12 cellular contexts compared by ENCODE assay signal in genomic region chr12:117494833-117495714, GRCh38.
DNase-seq lines count a peak whose midpoint lies in the region; ATAC-seq and TF ChIP-seq lines count a peak whose summit lies in the region.
"Had no signal": no experiment of that assay in that cellular context is flagged by ENCODE, and none has a peak within 500 bp of the region (broad histone marks: within the 10 kb centered on the region; RNA-seq: fewer than 3 reads in every experiment).

No MANE protein-coding gene starts in this region.

- H2BK15ac ChIP-seq in H9 (ENCODE audit: low read depth, low read length), result no peak overlapping the region

- POLR2A ChIA-PET in WTC11 (lab: Charles Lee), result no interaction called here

- H3K27ac ChIP-seq in H9 (ENCODE audit: insufficient read length, low read depth, low read length), result no peak overlapping the region
- H3K27ac ChIP-seq: brain microvascular endothelial cell had no signal

- H4K91ac ChIP-seq in H9 (ENCODE audit: insufficient read length, low read depth, low read length), result no peak overlapping the region

- no peak overlapping the region for H2AFZ ChIP-seq in H9 (ENCODE audit: low read length)

- no peak overlapping the region for H3K4ac ChIP-seq in H9 (ENCODE audit: low read depth, low read length)

- no peak overlapping the region for H3T11ph ChIP-seq in H9 (ENCODE audit: low read length)

- no peak overlapping the region for H2AK5ac ChIP-seq in H9 (ENCODE audit: insufficient read length, low read length)

- no peak overlapping the region for H3K56ac ChIP-seq in H9 (ENCODE audit: insufficient read length, low read depth, low read length)

- H4K20me1 ChIP-seq in H9 (ENCODE audit: control insufficient read depth, insufficient read depth, insufficient read length), result no peaks in the 10 kb centered on the region

- H3K27me3 Mint-ChIP-seq in H9 (ENCODE audit: low read depth), result peaks cover 3% of the 10 kb centered on the region; the same call in 1 of the 2 replicates
- no peaks in the 10 kb centered on the region for H3K27me3 Mint-ChIP-seq in WTC11 (ENCODE audit: low read depth)
- peaks cover 18% of the 10 kb centered on the region for H3K27me3 Mint-ChIP-seq in Calu3 (ENCODE audit: unreplicated experiment)

- no peak overlapping the region for H3K18ac ChIP-seq in H9 (ENCODE audit: insufficient read length, low read depth, low read length)

- H3K4me3 Mint-ChIP-seq in H9, result no peak overlapping the region
- no peak overlapping the region for H3K4me3 Mint-ChIP-seq in WTC11
- no peak overlapping the region for H3K4me3 Mint-ChIP-seq in Calu3 (ENCODE audit: low read depth, unreplicated experiment)
- H3K4me3 Mint-ChIP-seq: CD4-positive, alpha-beta T cell; natural killer cell treated with Interleukin-12 subunit alpha and Interleukin-12 subunit beta and Interleukin-15 and Interleukin-18, amount 100 ng/mL, for 72 hours had no signal

- H4K8ac ChIP-seq in H9 (replicated peaks; ENCODE audit: insufficient read length, low read depth, low read length), result no peak overlapping the region

- H3K79me1 ChIP-seq in H9 (ENCODE audit: insufficient read depth, low read depth, low read length, poor library complexity, severe bottlenecking), result no peaks in the 10 kb centered on the region

- H3K9me3 ChIP-seq in H9 (ENCODE audit: control insufficient read depth, low read depth, low read length), result no peaks in the 10 kb centered on the region

- H3K27me3 ChIP-seq in H9 (ENCODE audit: insufficient read depth, low read length), result no peaks in the 10 kb centered on the region; the same call in 1 of the 2 replicates
- H3K27me3 ChIP-seq: brain microvascular endothelial cell had no signal

- H3K4me2 ChIP-seq in H9 (ENCODE audit: insufficient read depth, insufficient read length, low read length), result no peak overlapping the region

- H3K9ac ChIP-seq in H9 (ENCODE audit: extremely low read depth, insufficient read length, low read length), result no peak overlapping the region

- no peak overlapping the region for H3K14ac ChIP-seq in H9 (ENCODE audit: insufficient read depth, low read length)

- no CpG with 5 or more reads among the region's 9 CpGs for WGBS in H9 (ENCODE audit: extremely low coverage, insufficient read length, low lambda C conversion rate)

- no peaks in the 10 kb centered on the region for H3K79me2 ChIP-seq in H9 (ENCODE audit: insufficient read depth, low read length)

- CTCF ChIA-PET in WTC11 (lab: Charles Lee) (interaction anchor here (0.7 to 4.4 kb wide), 6 partner anchors 22 to 355 kb away, joined by 3 to 14 read pairs (median 4); no protein-coding TSS in a partner anchor), Calu3 (lab: Charles Lee) (interaction anchor here (0.6 to 1.1 kb wide), 3 partner anchors 100 to 1632 kb away, joined by 3 to 8 read pairs (median 3); no protein-coding TSS in a partner anchor)

- H3K36me3 Mint-ChIP-seq in H9 (ENCODE audit: insufficient read depth in 1 of 3, low read depth in 3 of 3), result no peaks in the 10 kb centered on the region
- no peaks in the 10 kb centered on the region for H3K36me3 Mint-ChIP-seq in WTC11
- no peaks in the 10 kb centered on the region for H3K36me3 Mint-ChIP-seq in Calu3 (ENCODE audit: insufficient read depth, unreplicated experiment)
- H3K36me3 Mint-ChIP-seq: natural killer cell treated with Interleukin-12 subunit alpha and Interleukin-12 subunit beta and Interleukin-15 and Interleukin-18, amount 100 ng/mL, for 72 hours had no signal

- H3K4me1 Mint-ChIP-seq in H9 (peaks cover 19 to 20% of the 10 kb centered on the region in 2 experiments), WTC11 (peaks cover 23% of the 10 kb centered on the region), Calu3 (ENCODE audit: low read depth, unreplicated experiment) (no peaks in the 10 kb centered on the region)

- H2BK12ac ChIP-seq in H9 (ENCODE audit: insufficient read length, low read depth, low read length), result no peak overlapping the region

- no peaks in the 10 kb centered on the region for H3K23me2 ChIP-seq in H9 (ENCODE audit: insufficient read length, low read depth, low read length, poor library complexity, severe bottlenecking)

- no peak for ATAC-seq in WTC11
- ATAC-seq in HG02840 (IDR thresholded peaks at IDR 0.05; ENCODE audit: low FRiP score, unreplicated experiment), result no peak
- ATAC-seq: left cardiac atrium had no signal

- H3K27ac Mint-ChIP-seq in H9, result no peak overlapping the region
- H3K27ac Mint-ChIP-seq in WTC11, result peak overlapping the region; percentile 29; the same call in 1 of the 2 replicates
- H3K27ac Mint-ChIP-seq in Calu3 (ENCODE audit: unreplicated experiment), result no peak overlapping the region
- H3K27ac Mint-ChIP-seq: CD4-positive, alpha-beta T cell; natural killer cell treated with Interleukin-12 subunit alpha and Interleukin-12 subunit beta and Interleukin-15 and Interleukin-18, amount 100 ng/mL, for 72 hours had no signal

- H2BK120ac ChIP-seq in H9 (ENCODE audit: low read depth, low read length, poor library complexity, severe bottlenecking), result no peak overlapping the region

- peak; percentile 34 for DNase-seq in H9
- DNase-seq in NCI-H2081 treated with DMSO at 0.1 percent for 48 hours (lab: John Stamatoyannopoulos, UW), result peak; percentile 11
- no peak for DNase-seq in WTC11 (ENCODE audit: low spot score)
- peak; percentile 83 for DNase-seq in renal cortical epithelial cell (ENCODE audit: low read depth)
- no peak for DNase-seq in Calu3
- no peak for DNase-seq in OCI-M1 (lab: John Stamatoyannopoulos, UW)
- DNase-seq: activated effector memory CD4-positive, alpha-beta T cell treated with Interleukin-2 at 50 U/mL for 16 hours; brain microvascular endothelial cell; CD4-positive, alpha-beta T cell; left cardiac atrium had no signal

- intact Hi-C loops in Calu3 (cut with micrococcal nuclease; ENCODE audit: unreplicated experiment), result no loop called here

- H3K23ac ChIP-seq in H9 (ENCODE audit: insufficient read length, low read depth, low read length), result no peak overlapping the region

- H3K4me1 ChIP-seq in H9 (ENCODE audit: insufficient read depth, low read length), result no peaks in the 10 kb centered on the region; the same call in 1 of the 2 replicates

- H3K9me3 Mint-ChIP-seq in H9 (no peaks in the 10 kb centered on the region), WTC11 (no peaks in the 10 kb centered on the region), Calu3 (ENCODE audit: low read depth, unreplicated experiment) (no peaks in the 10 kb centered on the region)
- H3K9me3 Mint-ChIP-seq: natural killer cell treated with Interleukin-12 subunit alpha and Interleukin-12 subunit beta and Interleukin-15 and Interleukin-18, amount 100 ng/mL, for 72 hours had no signal

- TF ChIP-seq CTCF in H9 (conservative IDR thresholded peaks at IDR 0.05) (no peak), WTC11 (IDR thresholded peaks at IDR 0.05) (no peak), Calu3 (IDR thresholded peaks at IDR 0.05; ENCODE audit: unreplicated experiment) (no peak)

- H2BK20ac ChIP-seq in H9 (ENCODE audit: low read depth, low read length, poor library complexity, severe bottlenecking), result no peak overlapping the region

- H4K5ac ChIP-seq in H9 (ENCODE audit: insufficient read length, low read depth, low read length), result no peak overlapping the region

- no TSS peak for BruUV-seq in Calu3 (replicated peaks; lab: Mats Ljungman, UMichigan)

- no peak overlapping the region for H2BK5ac ChIP-seq in H9 (ENCODE audit: insufficient read length, low read length)

TF ChIP-seq in WTC11, 78 proteins besides CTCF, POLR2A, EP300 and RAD21:
- no peak for TF ChIP-seq ZNF219 (CRISPR knock-in tag; IDR thresholded peaks at IDR 0.05; ENCODE audit: borderline replicate concordance)
- TF ChIP-seq GTF2I (CRISPR knock-in tag; conservative IDR thresholded peaks at IDR 0.05), result peak; percentile 74; the same call in 1 of the 2 replicates

Comparison
In these comparisons a context has a peak if more than half of its experiments do, and no peak if none do; other contexts are left out.
1. DNase-seq: peak in H9 (single experiment), NCI-H2081 treated with DMSO at 0.1 percent for 48 hours (single experiment) and renal cortical epithelial cell (single experiment); none in WTC11 (single experiment), Calu3 (single experiment) and OCI-M1 (single experiment).